Comparison of ENCODE assay signal across 2 cellular contexts in genomic region chr6:49464691-49465090, GRCh38.
TF ChIP-seq lines count a peak whose summit lies in the region.

No MANE protein-coding gene starts in this region.

TF ChIP-seq in SK-N-SH, 30 proteins besides CTCF, POLR2A, EP300 and RAD21 (continued from another document):
- TF ChIP-seq ZBTB33 (IDR thresholded peaks at IDR 0.05; ENCODE audit: borderline replicate concordance, low read depth) (no peak), FOSL2 (IDR thresholded peaks at IDR 0.05; ENCODE audit: borderline replicate concordance, low read depth) (no peak), NFIC (IDR thresholded peaks at IDR 0.05; ENCODE audit: borderline replicate concordance) (no peak), TAF1 (IDR thresholded peaks at IDR 0.05; ENCODE audit: borderline replicate concordance, low read depth, low read length) (no peak), PBX3 (IDR thresholded peaks at IDR 0.05) (no peak), CHD2 (IDR thresholded peaks at IDR 0.05; ENCODE audit: low read length, partially characterized antibody) (no peak), TCF12 (IDR thresholded peaks at IDR 0.05) (no peak)

TF ChIP-seq in SK-N-SH treated with all-trans-retinoic acid at 6 μM for 48 hours, 23 proteins besides CTCF, POLR2A, EP300 and RAD21 (continued from another document):
- TF ChIP-seq PATZ1 (CRISPR knock-in tag; IDR thresholded peaks at IDR 0.05; ENCODE audit: borderline replicate concordance) = no peak
- TF ChIP-seq ZNF70 (CRISPR knock-in tag; IDR thresholded peaks at IDR 0.05) = no peak
- no peak for TF ChIP-seq ZNF8 (CRISPR knock-in tag; IDR thresholded peaks at IDR 0.05)
- no peak for TF ChIP-seq ESRRG (CRISPR knock-in tag; IDR thresholded peaks at IDR 0.05)
- TF ChIP-seq ZNF565 (CRISPR knock-in tag; conservative IDR thresholded peaks at IDR 0.05; ENCODE audit: low read depth) = no peak
